Comparison of ENCODE assay signal across 8 cellular contexts in the genomic region with DNA sequence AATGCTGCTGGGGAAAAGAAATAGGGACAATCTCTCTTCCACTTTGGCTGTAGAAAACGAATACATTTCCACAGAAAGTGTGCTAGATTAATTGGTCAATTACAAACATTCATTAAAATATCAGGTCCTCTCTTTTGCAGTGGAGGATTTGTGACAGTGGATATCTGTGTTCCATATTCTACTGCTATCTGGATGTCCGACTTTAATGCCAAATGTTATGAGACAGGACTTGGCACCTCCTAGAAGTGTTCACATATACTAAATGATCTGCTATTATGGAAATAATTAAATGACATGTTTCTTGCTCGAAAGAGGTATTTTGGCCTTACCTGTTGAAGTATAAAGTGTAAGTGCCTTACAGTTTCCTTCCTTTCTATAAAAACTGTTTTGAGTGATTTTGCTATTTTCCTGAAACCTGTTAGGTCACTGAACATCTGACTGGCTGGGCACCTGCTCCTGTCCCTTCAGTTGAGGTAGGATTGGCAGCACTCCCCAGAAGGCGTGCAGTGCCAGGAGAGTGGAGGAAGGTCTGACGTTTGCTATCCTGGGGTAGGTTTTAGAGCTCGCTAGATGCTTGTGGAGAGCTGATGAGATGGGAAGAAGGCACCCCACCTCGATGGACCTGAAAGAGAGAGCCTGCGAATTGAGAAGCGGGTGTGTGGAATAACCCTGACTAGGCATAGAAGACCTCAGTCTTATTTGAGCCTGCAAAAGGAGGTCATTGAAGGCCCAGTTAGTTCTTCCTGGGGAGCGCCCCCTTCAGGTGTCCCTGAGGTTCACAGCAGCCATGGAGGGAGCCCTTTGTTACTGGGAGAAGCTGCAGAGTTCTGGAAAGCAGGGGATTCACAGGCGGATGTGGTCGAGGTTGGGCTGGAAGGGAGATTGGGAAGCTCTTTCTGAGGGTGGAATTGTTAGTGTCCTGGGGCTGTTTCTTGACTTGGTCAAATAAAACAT.
DNase-seq lines count a peak whose midpoint lies in the region; TF ChIP-seq lines count a peak whose summit lies in the region.

No MANE protein-coding gene starts in this region.

- POLR2A ChIA-PET in SK-N-SH (lab: Yijun Ruan, JAX), result interaction anchor here (0.9 to 2.9 kb wide), 5 partner anchors 13 to 597 kb away, joined by 3 to 25 read pairs (median 3); partner anchors contain the start of genes KAT8 and RUSF1

- TF ChIP-seq CTCF in SK-N-SH (IDR thresholded peaks at IDR 0.05) (peak; percentile 55), osteoblast (IDR thresholded peaks at IDR 0.05; ENCODE audit: extremely low read depth, low read depth, low read length) (peak; percentile 38)

- peak; percentile 9 for DNase-seq in NCI-H748 (lab: John Stamatoyannopoulos, UW; ENCODE audit: unreplicated experiment)
- no peak for DNase-seq in NCI-H748 treated with DMSO at 0.1 percent for 48 hours (lab: John Stamatoyannopoulos, UW)
- peak; percentile 60 for DNase-seq in SK-N-SH
- peak; percentile 36 to 52 for DNase-seq in erythroblast (lab: John Stamatoyannopoulos, UW)
- peak; percentile 71 for DNase-seq in osteoblast (ENCODE audit: insufficient read length, low spot score, missing footprints)
- no peak for DNase-seq in SW 1271 (lab: John Stamatoyannopoulos, UW)
- no peak for DNase-seq in stimulated activated CD4-positive, alpha-beta T cell treated with anti-CD3 and anti-CD28 coated beads, Interleukin-4, amount 100 ng/mL, for 4 hours
- no peak for DNase-seq in AG08395 (ENCODE audit: low spot score)

- peak overlapping the region; percentile 98 for H2AFZ ChIP-seq in SK-N-SH (ENCODE audit: low read depth)
- H2AFZ ChIP-seq in osteoblast (ENCODE audit: low read length), result peak overlapping the region; percentile 97

- H3K9me3 ChIP-seq in SK-N-SH (no peaks in the 10 kb centered on the region), osteoblast (ENCODE audit: low read depth, low read length) (no peaks in the 10 kb centered on the region)

- H4K20me1 ChIP-seq in SK-N-SH (ENCODE audit: insufficient read depth) (no peaks in the 10 kb centered on the region), osteoblast (ENCODE audit: insufficient read depth, low read length) (peaks cover 23% of the 10 kb centered on the region)

- no peak for TF ChIP-seq EP300 in SK-N-SH (IDR thresholded peaks at IDR 0.05; ENCODE audit: borderline replicate concordance in 1 of 2, low read depth in 1 of 2, low read length in 1 of 2)

- H3K4me3 ChIP-seq in SK-N-SH (ENCODE audit: low read depth in 2 of 2, low read length in 1 of 2) (peak overlapping the region; percentile 91 to 100), osteoblast (ENCODE audit: insufficient read depth, low read length) (peak overlapping the region; percentile 99)

- CTCF ChIA-PET in SK-N-SH (lab: Yijun Ruan, JAX), result interaction anchor here (0.6 to 6.5 kb wide), 12 partner anchors 8 to 256 kb away, joined by 3 to 30 read pairs (median 4); partner anchors contain the start of gene ARMC5

- H3F3A ChIP-seq in SK-N-SH (replicated peaks; ENCODE audit: insufficient read depth), result peaks cover 5% of the 10 kb centered on the region

- H3K36me3 ChIP-seq in SK-N-SH (replicated peaks in 1 of 2; ENCODE audit: control insufficient read depth in 1 of 2, insufficient read depth in 2 of 2, low read length in 1 of 2) (peaks cover 0 to 4% of the 10 kb centered on the region in 2 experiments), osteoblast (ENCODE audit: insufficient read depth, low read length) (peaks cover 7% of the 10 kb centered on the region)

- no peak for TF ChIP-seq POLR2A in erythroblast (IDR thresholded peaks at IDR 0.05; ENCODE audit: low read length)

- H3K4me2 ChIP-seq in SK-N-SH (peak overlapping the region; percentile 80), osteoblast (ENCODE audit: insufficient read depth, low read length) (peak overlapping the region; percentile 75)

- H3K9me2 ChIP-seq in SK-N-SH, result no peaks in the 10 kb centered on the region

- H3K27ac ChIP-seq in SK-N-SH (ENCODE audit: low read depth in 2 of 2, low read length in 1 of 2) (peak overlapping the region; percentile 98), osteoblast (ENCODE audit: low read depth, low read length) (peak overlapping the region; percentile 93)

- H3K79me2 ChIP-seq in SK-N-SH (ENCODE audit: insufficient read depth), result peaks cover 42% of the 10 kb centered on the region
- peaks cover 51% of the 10 kb centered on the region for H3K79me2 ChIP-seq in osteoblast (ENCODE audit: insufficient read depth, low read length)

- peaks cover 0 to 22% of the 10 kb centered on the region in 2 experiments; a peak in 2 of 4 replicates for H3K4me1 ChIP-seq in SK-N-SH (ENCODE audit: control insufficient read depth in 1 of 2, insufficient read depth in 2 of 2, low read depth in 1 of 2, low read length in 1 of 2)
- peaks cover 11% of the 10 kb centered on the region for H3K4me1 ChIP-seq in osteoblast (ENCODE audit: insufficient read depth, low read length)

- peak overlapping the region; percentile 99 for H3K9ac ChIP-seq in SK-N-SH

- H3K27me3 ChIP-seq in SK-N-SH (ENCODE audit: insufficient read depth), result no peaks in the 10 kb centered on the region
- H3K27me3 ChIP-seq in osteoblast (ENCODE audit: insufficient read depth, low read length), result no peaks in the 10 kb centered on the region

- TF ChIP-seq RAD21 in SK-N-SH (IDR thresholded peaks at IDR 0.05; ENCODE audit: low read length), result no peak

- 41% methylated on average over 11 of the region's 12 CpGs for WGBS in SK-N-SH (ENCODE audit: low lambda C conversion rate)

TF ChIP-seq in SK-N-SH, 30 proteins besides CTCF, POLR2A, EP300 and RAD21:
- TF ChIP-seq SMC3 (IDR thresholded peaks at IDR 0.05; ENCODE audit: low read depth, low read length) (no peak), JUND (IDR thresholded peaks at IDR 0.05) (no peak)
TF ChIP-seq in SK-N-SH: peak in this region for 0.

Comparison
In these comparisons a context has a peak if more than half of its experiments do, and no peak if none do; other contexts are left out.
1. DNase-seq: peak in NCI-H748 (single experiment), SK-N-SH (single experiment), erythroblast (2 of 2) and osteoblast (single experiment); none in NCI-H748 treated with DMSO at 0.1 percent for 48 hours (single experiment), SW 1271 (0 of 2), stimulated activated CD4-positive, alpha-beta T cell treated with anti-CD3 and anti-CD28 coated beads, Interleukin-4, amount 100 ng/mL, for 4 hours (0 of 2) and AG08395 (single experiment).